Comparison of ENCODE assay signal across 22 cellular contexts in genomic region chr17:65727243-65727642, GRCh38.
"Had no signal": no experiment of that assay in that cellular context is flagged by ENCODE, and none has a peak within 500 bp of the region (broad histone marks: within the 10 kb centered on the region; RNA-seq: fewer than 3 reads in every experiment).

No MANE protein-coding gene starts in this region.

- ATAC-seq: Panc1 had no signal

- H3K4me2 ChIP-seq: SK-N-SH had no signal

- H3K27ac ChIP-seq: HL-60, RWPE1 had no signal

- H3K9me3 ChIP-seq: SK-N-SH had no signal

- DNase-seq: KBM-7, MV-4-11, NCI-H1048, NCI-H1105, NCI-H1417, NCI-H1436 treated with DMSO at 0.1 percent for 48 hours, NCI-H1694 treated with DMSO at 0.1 percent for 48 hours, NCI-H2029, NCI-H2081 treated with DMSO at 0.1 percent for 48 hours, NCI-H2171, NCI-H226, NCI-H446, NCI-H510A, NCI-H524 treated with DMSO at 0.1 percent for 48 hours, NCI-H69, NCI-H774, SHP77, SK-N-SH, SW 1271 had no signal

- H3K9ac ChIP-seq: SK-N-SH had no signal
